ENCODE assay signal across 1 cellular context in the genomic region with DNA sequence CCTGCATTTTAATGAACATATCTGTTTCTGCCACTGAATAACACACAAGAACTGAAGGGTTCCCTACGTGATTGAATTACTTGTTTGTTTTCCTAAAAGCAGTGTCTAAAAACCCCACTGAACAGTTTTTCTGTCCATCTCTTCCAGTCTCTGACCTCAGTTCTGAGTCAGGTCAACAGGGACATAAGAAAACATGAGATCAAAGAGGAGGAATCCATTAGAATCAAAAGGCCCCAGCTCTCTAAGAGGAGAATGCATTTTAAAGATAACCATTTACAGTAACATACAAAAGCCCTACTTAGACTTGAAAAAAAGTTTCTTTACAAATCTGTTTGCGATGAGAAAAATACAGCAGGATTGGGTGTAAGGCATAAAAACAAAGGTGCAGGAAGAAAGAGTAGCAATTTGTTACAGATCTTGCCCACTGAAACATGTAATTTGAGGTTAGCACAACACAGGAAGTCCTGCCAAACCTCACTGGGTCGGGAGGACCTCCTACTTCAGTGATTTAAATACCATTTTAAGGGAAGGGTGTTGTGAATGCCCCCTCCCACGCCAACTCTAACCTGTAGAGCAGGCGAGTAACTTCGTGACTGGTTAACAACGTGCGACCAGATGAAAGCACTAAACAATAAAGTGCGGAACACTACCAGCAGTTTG.
TF ChIP-seq lines count a peak whose summit lies in the region.

No MANE protein-coding gene starts in this region.

TF ChIP-seq in GM12878, 131 proteins besides CTCF, POLR2A, EP300 and RAD21 (continued from another document):
- TF ChIP-seq KLF5 (IDR thresholded peaks at IDR 0.05; ENCODE audit: partially characterized antibody) = no peak
- TF ChIP-seq, protein P1, sequence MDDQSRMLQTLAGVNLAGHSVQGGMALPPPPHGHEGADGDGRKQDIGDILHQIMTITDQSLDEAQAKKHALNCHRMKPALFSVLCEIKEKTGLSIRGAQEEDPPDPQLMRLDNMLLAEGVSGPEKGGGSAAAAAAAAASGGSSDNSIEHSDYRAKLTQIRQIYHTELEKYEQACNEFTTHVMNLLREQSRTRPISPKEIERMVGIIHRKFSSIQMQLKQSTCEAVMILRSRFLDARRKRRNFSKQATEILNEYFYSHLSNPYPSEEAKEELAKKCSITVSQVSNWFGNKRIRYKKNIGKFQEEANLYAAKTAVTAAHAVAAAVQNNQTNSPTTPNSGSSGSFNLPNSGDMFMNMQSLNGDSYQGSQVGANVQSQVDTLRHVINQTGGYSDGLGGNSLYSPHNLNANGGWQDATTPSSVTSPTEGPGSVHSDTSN (IDR thresholded peaks at IDR 0.05; ENCODE audit: insufficient replicate concordance, low read depth, low read length) = no peak
- TF ChIP-seq TCF12 (IDR thresholded peaks at IDR 0.05; ENCODE audit: low read depth, low read length) = 0 out of 2 replicates have a peak, but pooled peaks have one; percentile 16
- no peak for TF ChIP-seq SMAD1 (IDR thresholded peaks at IDR 0.05; ENCODE audit: low read depth, partially characterized antibody)
- TF ChIP-seq, protein P2, sequence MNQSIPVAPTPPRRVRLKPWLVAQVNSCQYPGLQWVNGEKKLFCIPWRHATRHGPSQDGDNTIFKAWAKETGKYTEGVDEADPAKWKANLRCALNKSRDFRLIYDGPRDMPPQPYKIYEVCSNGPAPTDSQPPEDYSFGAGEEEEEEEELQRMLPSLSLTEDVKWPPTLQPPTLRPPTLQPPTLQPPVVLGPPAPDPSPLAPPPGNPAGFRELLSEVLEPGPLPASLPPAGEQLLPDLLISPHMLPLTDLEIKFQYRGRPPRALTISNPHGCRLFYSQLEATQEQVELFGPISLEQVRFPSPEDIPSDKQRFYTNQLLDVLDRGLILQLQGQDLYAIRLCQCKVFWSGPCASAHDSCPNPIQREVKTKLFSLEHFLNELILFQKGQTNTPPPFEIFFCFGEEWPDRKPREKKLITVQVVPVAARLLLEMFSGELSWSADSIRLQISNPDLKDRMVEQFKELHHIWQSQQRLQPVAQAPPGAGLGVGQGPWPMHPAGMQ (IDR thresholded peaks at IDR 0.05; ENCODE audit: borderline replicate concordance) = no peak
- no peak for TF ChIP-seq SREBF2 (IDR thresholded peaks at IDR 0.05; ENCODE audit: low read length)
- TF ChIP-seq, protein P3, sequence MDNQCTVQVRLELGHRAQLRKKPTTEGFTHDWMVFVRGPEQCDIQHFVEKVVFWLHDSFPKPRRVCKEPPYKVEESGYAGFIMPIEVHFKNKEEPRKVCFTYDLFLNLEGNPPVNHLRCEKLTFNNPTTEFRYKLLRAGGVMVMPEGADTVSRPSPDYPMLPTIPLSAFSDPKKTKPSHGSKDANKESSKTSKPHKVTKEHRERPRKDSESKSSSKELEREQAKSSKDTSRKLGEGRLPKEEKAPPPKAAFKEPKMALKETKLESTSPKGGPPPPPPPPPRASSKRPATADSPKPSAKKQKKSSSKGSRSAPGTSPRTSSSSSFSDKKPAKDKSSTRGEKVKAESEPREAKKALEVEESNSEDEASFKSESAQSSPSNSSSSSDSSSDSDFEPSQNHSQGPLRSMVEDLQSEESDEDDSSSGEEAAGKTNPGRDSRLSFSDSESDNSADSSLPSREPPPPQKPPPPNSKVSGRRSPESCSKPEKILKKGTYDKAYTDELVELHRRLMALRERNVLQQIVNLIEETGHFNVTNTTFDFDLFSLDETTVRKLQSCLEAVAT (IDR thresholded peaks at IDR 0.05) = 0 out of 2 replicates have a peak, but pooled peaks have one; percentile 27
- no peak for TF ChIP-seq ZNF274 (IDR thresholded peaks at IDR 0.05; ENCODE audit: insufficient read depth, insufficient read length)
- TF ChIP-seq GATAD2B (conservative IDR thresholded peaks at IDR 0.05; ENCODE audit: low read depth) = no peak
- TF ChIP-seq ASH2L (IDR thresholded peaks at IDR 0.05; ENCODE audit: borderline replicate concordance, low read depth) = no peak
- TF ChIP-seq PAX5 (IDR thresholded peaks at IDR 0.05; ENCODE audit: borderline replicate concordance, low read depth, low read length) = peak; percentile 28; the same call in 1 of the 2 replicates
- TF ChIP-seq MTA2 (IDR thresholded peaks at IDR 0.05; ENCODE audit: low read depth) = peak; percentile 26; the same call in 1 of the 2 replicates
- TF ChIP-seq, protein P4, sequence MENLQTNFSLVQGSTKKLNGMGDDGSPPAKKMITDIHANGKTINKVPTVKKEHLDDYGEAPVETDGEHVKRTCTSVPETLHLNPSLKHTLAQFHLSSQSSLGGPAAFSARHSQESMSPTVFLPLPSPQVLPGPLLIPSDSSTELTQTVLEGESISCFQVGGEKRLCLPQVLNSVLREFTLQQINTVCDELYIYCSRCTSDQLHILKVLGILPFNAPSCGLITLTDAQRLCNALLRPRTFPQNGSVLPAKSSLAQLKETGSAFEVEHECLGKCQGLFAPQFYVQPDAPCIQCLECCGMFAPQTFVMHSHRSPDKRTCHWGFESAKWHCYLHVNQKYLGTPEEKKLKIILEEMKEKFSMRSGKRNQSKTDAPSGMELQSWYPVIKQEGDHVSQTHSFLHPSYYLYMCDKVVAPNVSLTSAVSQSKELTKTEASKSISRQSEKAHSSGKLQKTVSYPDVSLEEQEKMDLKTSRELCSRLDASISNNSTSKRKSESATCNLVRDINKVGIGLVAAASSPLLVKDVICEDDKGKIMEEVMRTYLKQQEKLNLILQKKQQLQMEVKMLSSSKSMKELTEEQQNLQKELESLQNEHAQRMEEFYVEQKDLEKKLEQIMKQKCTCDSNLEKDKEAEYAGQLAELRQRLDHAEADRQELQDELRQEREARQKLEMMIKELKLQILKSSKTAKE (IDR thresholded peaks at IDR 0.05; ENCODE audit: low read depth, poor library complexity, severe bottlenecking) = no peak
- no peak for TF ChIP-seq KDM1A (IDR thresholded peaks at IDR 0.05; ENCODE audit: borderline replicate concordance)
- no peak for TF ChIP-seq LARP7 (IDR thresholded peaks at IDR 0.05)
- TF ChIP-seq HDGF (IDR thresholded peaks at IDR 0.05) = no peak
- TF ChIP-seq ZZZ3 (IDR thresholded peaks at IDR 0.05; ENCODE audit: control insufficient read depth, insufficient read length, low read depth) = no peak
- TF ChIP-seq ZBED1 (IDR thresholded peaks at IDR 0.05; ENCODE audit: borderline replicate concordance) = no peak
- TF ChIP-seq, protein P5, sequence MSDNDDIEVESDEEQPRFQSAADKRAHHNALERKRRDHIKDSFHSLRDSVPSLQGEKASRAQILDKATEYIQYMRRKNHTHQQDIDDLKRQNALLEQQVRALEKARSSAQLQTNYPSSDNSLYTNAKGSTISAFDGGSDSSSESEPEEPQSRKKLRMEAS (IDR thresholded peaks at IDR 0.05; ENCODE audit: low read depth, low read length) = peak; percentile 55; the same call in 1 of the 2 replicates
- TF ChIP-seq, protein P6, sequence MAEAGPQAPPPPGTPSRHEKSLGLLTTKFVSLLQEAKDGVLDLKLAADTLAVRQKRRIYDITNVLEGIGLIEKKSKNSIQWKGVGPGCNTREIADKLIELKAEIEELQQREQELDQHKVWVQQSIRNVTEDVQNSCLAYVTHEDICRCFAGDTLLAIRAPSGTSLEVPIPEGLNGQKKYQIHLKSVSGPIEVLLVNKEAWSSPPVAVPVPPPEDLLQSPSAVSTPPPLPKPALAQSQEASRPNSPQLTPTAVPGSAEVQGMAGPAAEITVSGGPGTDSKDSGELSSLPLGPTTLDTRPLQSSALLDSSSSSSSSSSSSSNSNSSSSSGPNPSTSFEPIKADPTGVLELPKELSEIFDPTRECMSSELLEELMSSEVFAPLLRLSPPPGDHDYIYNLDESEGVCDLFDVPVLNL (IDR thresholded peaks at IDR 0.05; ENCODE audit: low read depth, low read length) = no peak
- TF ChIP-seq RUNX3 (IDR thresholded peaks at IDR 0.05; ENCODE audit: low read length) = peak; percentile 87
- TF ChIP-seq, protein P7, sequence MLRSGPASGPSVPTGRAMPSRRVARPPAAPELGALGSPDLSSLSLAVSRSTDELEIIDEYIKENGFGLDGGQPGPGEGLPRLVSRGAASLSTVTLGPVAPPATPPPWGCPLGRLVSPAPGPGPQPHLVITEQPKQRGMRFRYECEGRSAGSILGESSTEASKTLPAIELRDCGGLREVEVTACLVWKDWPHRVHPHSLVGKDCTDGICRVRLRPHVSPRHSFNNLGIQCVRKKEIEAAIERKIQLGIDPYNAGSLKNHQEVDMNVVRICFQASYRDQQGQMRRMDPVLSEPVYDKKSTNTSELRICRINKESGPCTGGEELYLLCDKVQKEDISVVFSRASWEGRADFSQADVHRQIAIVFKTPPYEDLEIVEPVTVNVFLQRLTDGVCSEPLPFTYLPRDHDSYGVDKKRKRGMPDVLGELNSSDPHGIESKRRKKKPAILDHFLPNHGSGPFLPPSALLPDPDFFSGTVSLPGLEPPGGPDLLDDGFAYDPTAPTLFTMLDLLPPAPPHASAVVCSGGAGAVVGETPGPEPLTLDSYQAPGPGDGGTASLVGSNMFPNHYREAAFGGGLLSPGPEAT (IDR thresholded peaks at IDR 0.05; ENCODE audit: low read depth) = 0 out of 2 replicates have a peak, but pooled peaks have one; percentile 51
- TF ChIP-seq ATF7 (IDR thresholded peaks at IDR 0.05; ENCODE audit: low read depth) = 0 out of 2 replicates have a peak, but pooled peaks have one; percentile 42
- peak; percentile 41; the same call in 1 of the 2 replicates for TF ChIP-seq NFIC (IDR thresholded peaks at IDR 0.05; ENCODE audit: low read depth, low read length)
- TF ChIP-seq STAT1 (conservative IDR thresholded peaks at IDR 0.05) = no peak
- TF ChIP-seq NRF1 (conservative IDR thresholded peaks at IDR 0.05; ENCODE audit: low read depth, low read length) = no peak
- TF ChIP-seq POU2F2 (IDR thresholded peaks at IDR 0.05; ENCODE audit: borderline replicate concordance, low read depth, low read length) = peak; percentile 48; the same call in 1 of the 3 replicates
- peak; percentile 59 for TF ChIP-seq POLR2AphosphoS5 (IDR thresholded peaks at IDR 0.05; ENCODE audit: low read length)
- TF ChIP-seq, protein P8, sequence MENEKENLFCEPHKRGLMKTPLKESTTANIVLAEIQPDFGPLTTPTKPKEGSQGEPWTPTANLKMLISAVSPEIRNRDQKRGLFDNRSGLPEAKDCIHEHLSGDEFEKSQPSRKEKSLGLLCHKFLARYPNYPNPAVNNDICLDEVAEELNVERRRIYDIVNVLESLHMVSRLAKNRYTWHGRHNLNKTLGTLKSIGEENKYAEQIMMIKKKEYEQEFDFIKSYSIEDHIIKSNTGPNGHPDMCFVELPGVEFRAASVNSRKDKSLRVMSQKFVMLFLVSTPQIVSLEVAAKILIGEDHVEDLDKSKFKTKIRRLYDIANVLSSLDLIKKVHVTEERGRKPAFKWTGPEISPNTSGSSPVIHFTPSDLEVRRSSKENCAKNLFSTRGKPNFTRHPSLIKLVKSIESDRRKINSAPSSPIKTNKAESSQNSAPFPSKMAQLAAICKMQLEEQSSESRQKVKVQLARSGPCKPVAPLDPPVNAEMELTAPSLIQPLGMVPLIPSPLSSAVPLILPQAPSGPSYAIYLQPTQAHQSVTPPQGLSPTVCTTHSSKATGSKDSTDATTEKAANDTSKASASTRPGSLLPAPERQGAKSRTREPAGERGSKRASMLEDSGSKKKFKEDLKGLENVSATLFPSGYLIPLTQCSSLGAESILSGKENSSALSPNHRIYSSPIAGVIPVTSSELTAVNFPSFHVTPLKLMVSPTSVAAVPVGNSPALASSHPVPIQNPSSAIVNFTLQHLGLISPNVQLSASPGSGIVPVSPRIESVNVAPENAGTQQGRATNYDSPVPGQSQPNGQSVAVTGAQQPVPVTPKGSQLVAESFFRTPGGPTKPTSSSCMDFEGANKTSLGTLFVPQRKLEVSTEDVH (IDR thresholded peaks at IDR 0.05; ENCODE audit: low read depth, partially characterized antibody) = no peak
